In the genomic region with DNA sequence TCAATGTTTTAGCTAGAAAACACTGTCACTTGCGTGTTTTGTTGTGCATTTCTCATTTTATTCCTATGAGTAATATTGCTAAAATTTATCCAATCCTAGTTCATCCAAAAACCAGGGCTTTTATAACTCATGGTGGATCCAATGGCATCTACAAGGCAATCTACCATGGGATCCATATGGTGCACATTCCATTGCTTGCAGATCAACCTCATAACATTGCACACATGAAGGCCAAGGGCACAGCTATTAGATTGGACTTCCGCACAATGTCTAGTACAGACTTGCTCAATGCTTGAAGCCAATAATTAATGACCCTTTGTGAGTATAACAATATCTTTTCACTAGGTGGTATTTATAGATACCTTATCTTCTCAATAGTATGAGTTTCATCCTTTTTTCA, we compare ENCODE assay signal across 19 cellular contexts. TPM values are rescaled to one million over a fixed set of nuclear protein-coding genes. Genes with fewer than 3 reads are reported as not detected.
"Had no signal": no experiment of that assay in that cellular context is flagged by ENCODE, and none has a peak within 500 bp of the region (broad histone marks: within the 10 kb centered on the region; RNA-seq: fewer than 3 reads in every experiment).

No MANE protein-coding gene starts in this region.

- DNase-seq: activated CD4-positive, alpha-beta T cell treated with anti-CD3 and anti-CD28 coated beads, Interleukin-2, amount 10 ng/mL, durations not matched to agents 7 days and 5 days; activated CD4-positive, CD25-positive, alpha-beta regulatory T cell treated with anti-CD3 and anti-CD28 coated beads, Interleukin-2, amount 50 U/mL, for 72 hours; activated CD8-positive, alpha-beta T cell treated with anti-CD3 and anti-CD28 coated beads, Interleukin-2, amount 10 ng/mL, durations not matched to agents 7 days and 5 days; activated gamma-delta T cell treated with Interleukin-2 at 50 U/mL for 16 hours; activated T-cell treated with anti-CD3 and anti-CD28 coated beads, Interleukin-2, amount 50 U/mL, for 1 hour; aorta; central memory CD4-positive, alpha-beta T cell; dermis blood vessel endothelial cell; effector CD8-positive, alpha-beta T cell; esophagus squamous epithelium; heart right ventricle; islet precursor cell; left cardiac atrium; midbrain; natural killer cell; retina; stimulated activated CD4-positive, alpha-beta T cell treated with anti-CD3 and anti-CD28 coated beads, Interleukin-4, amount 100 ng/mL, for 24 hours; stimulated activated naive CD8-positive, alpha-beta T cell treated with anti-CD3 and anti-CD28 coated beads, Interleukin-15, Interleukin-2, amounts not matched to agents 100 U/mL and 50 U/mL, for 24 hours; tibial artery had no signal

- ATAC-seq: activated CD8-positive, alpha-beta T cell treated with anti-CD3 and anti-CD28 coated beads, Interleukin-2, amount 10 ng/mL, durations not matched to agents 7 days and 5 days; heart right ventricle; left cardiac atrium; natural killer cell; stimulated activated naive CD8-positive, alpha-beta T cell treated with anti-CD3 and anti-CD28 coated beads, Interleukin-15, Interleukin-2, amounts not matched to agents 100 U/mL and 50 U/mL, for 24 hours had no signal

RNA-seq across cellular contexts. Expression of a gene that starts 57.2 kb away (rescaled TPM):
- polyA plus RNA-seq: heart right ventricle had no signal
